ENCODE assay signal across 9 cellular contexts in genomic region chr7:101058355-101058754, GRCh38. TPM values are rescaled to one million over a fixed set of nuclear protein-coding genes. Genes with fewer than 3 reads are reported as not detected.
A peak's percentile ranks its signal among the peaks of the same experiment; 100 is the strongest.
DNase-seq lines count a peak whose midpoint lies in the region; ATAC-seq, FAIRE-seq and TF ChIP-seq lines count a peak whose summit lies in the region.
"Had no signal": no experiment of that assay in that cellular context is flagged by ENCODE, and none has a peak within 500 bp of the region (broad histone marks: within the 10 kb centered on the region; RNA-seq: fewer than 3 reads in every experiment).

No MANE protein-coding gene starts in this region.

- dilution Hi-C loops in endothelial cell of umbilical vein (cut with MboI; ENCODE audit: extremely low pct_ligation_motif_present, low sequenced_read_pairs), result no loop called here

- no peaks in the 10 kb centered on the region for H3K4me1 ChIP-seq in endothelial cell of umbilical vein (ENCODE audit: control insufficient read depth, extremely low read depth, insufficient read depth, low read length)
- H3K4me1 ChIP-seq in upper lobe of right lung, result no peaks in the 10 kb centered on the region

- no peaks in the 10 kb centered on the region for H3K36me3 Mint-ChIP-seq in activated CD8-positive, alpha-beta T cell treated with anti-CD3 and anti-CD28 coated beads, Interleukin-2, amount 10 ng/mL, durations not matched to agents 7 days and 5 days (ENCODE audit: low read depth)
- no peaks in the 10 kb centered on the region for H3K36me3 Mint-ChIP-seq in nephron progenitor cell (ENCODE audit: low read depth)

- DNase-seq in AG10803 (ENCODE audit: low read depth) (peak; percentile 39), LNCaP clone FGC (ENCODE audit: low read depth) (peak; percentile 36), endothelial cell of umbilical vein (ENCODE audit: low read depth, low spot score) (peak; percentile 53), nephron progenitor cell (peak; percentile 96), upper lobe of right lung (peak; percentile 77)
- peak; percentile 74 for DNase-seq in activated CD8-positive, alpha-beta T cell treated with anti-CD3 and anti-CD28 coated beads, Interleukin-2, amount 10 ng/mL, durations not matched to agents 7 days and 5 days

- CTCF ChIA-PET in activated CD8-positive, alpha-beta T cell treated with anti-CD3 and anti-CD28 coated beads, Interleukin-2, amount 10 ng/mL, durations not matched to agents 7 days and 5 days (lab: Charles Lee), result interaction anchor here (0.7 to 2.3 kb wide), 15 partner anchors 9 to 353 kb away, joined by 3 to 14 read pairs (median 5); partner anchors contain the start of genes ACHE, POP7 and UFSP1
- CTCF ChIA-PET in endothelial cell of umbilical vein (lab: Charles Lee), result interaction anchor here (0.9 to 4.6 kb wide), 18 partner anchors 10 to 353 kb away, joined by 3 to 57 read pairs (median 6); partner anchors contain the start of genes ACHE, POP7 and UFSP1

- H3K9me3 ChIP-seq in endothelial cell of umbilical vein (replicated peaks; ENCODE audit: control insufficient read depth, insufficient read depth, low read length), result no peaks in the 10 kb centered on the region
- no peaks in the 10 kb centered on the region for H3K9me3 ChIP-seq in upper lobe of right lung

- H3K4me3 ChIP-seq in AG10803 (ENCODE audit: low read length) (no peak overlapping the region), LNCaP clone FGC (ENCODE audit: low read depth, low read length) (no peak overlapping the region), endothelial cell of umbilical vein (replicated peaks in 1 of 3; ENCODE audit: insufficient read depth in 1 of 3, low read depth in 1 of 3, low read length in 3 of 3) (no peak overlapping the region), upper lobe of right lung (no peak overlapping the region)

- H3K9me3 Mint-ChIP-seq in activated CD8-positive, alpha-beta T cell treated with anti-CD3 and anti-CD28 coated beads, Interleukin-2, amount 10 ng/mL, durations not matched to agents 7 days and 5 days (ENCODE audit: insufficient read depth), result no peaks in the 10 kb centered on the region
- H3K9me3 Mint-ChIP-seq in nephron progenitor cell, result no peaks in the 10 kb centered on the region

- no peaks in the 10 kb centered on the region for H3K9me1 ChIP-seq in endothelial cell of umbilical vein (replicated peaks; ENCODE audit: control insufficient read depth, extremely low read depth, insufficient read depth, low read length)

- no peaks in the 10 kb centered on the region for H3K36me3 ChIP-seq in endothelial cell of umbilical vein (ENCODE audit: control insufficient read depth in 2 of 2, extremely low read depth in 1 of 2, insufficient read depth in 2 of 2, low read length in 2 of 2)
- no peaks in the 10 kb centered on the region for H3K36me3 ChIP-seq in upper lobe of right lung

- H3K27ac Mint-ChIP-seq in activated CD8-positive, alpha-beta T cell treated with anti-CD3 and anti-CD28 coated beads, Interleukin-2, amount 10 ng/mL, durations not matched to agents 7 days and 5 days, result no peak overlapping the region
- no peak overlapping the region for H3K27ac Mint-ChIP-seq in nephron progenitor cell

- no peaks in the 10 kb centered on the region for H3K79me2 ChIP-seq in endothelial cell of umbilical vein (ENCODE audit: control insufficient read depth, insufficient read depth, low read length)

- no peak overlapping the region for H3K27ac ChIP-seq in endothelial cell of umbilical vein (ENCODE audit: insufficient read depth, low read depth, low read length)
- H3K27ac ChIP-seq in upper lobe of right lung, result no peak overlapping the region

- H3K4me3 Mint-ChIP-seq in activated CD8-positive, alpha-beta T cell treated with anti-CD3 and anti-CD28 coated beads, Interleukin-2, amount 10 ng/mL, durations not matched to agents 7 days and 5 days, result no peak overlapping the region
- H3K4me3 Mint-ChIP-seq in nephron progenitor cell, result no peak overlapping the region

- H4K20me1 ChIP-seq in endothelial cell of umbilical vein (replicated peaks; ENCODE audit: control insufficient read depth, extremely low read depth, insufficient read depth, low read length), result no peaks in the 10 kb centered on the region

- no peak overlapping the region for H2AFZ ChIP-seq in endothelial cell of umbilical vein (ENCODE audit: low read depth, low read length)

- peak; percentile 59 for FAIRE-seq in endothelial cell of umbilical vein (lab: Jason Lieb, UNC)

- POLR2A ChIA-PET in activated CD8-positive, alpha-beta T cell treated with anti-CD3 and anti-CD28 coated beads, Interleukin-2, amount 10 ng/mL, durations not matched to agents 7 days and 5 days (lab: Charles Lee), result interaction anchor here (1.1 kb wide), 1 partner anchor 163 kb away, joined by 4 read pairs; the partner anchor contains the start of gene ACHE
- POLR2A ChIA-PET in endothelial cell of umbilical vein (lab: Charles Lee), result no interaction called here

- no peak for TF ChIP-seq CTCF in AG10803 (conservative IDR thresholded peaks at IDR 0.05; ENCODE audit: low read length)
- TF ChIP-seq CTCF in LNCaP clone FGC (IDR thresholded peaks at IDR 0.05; ENCODE audit: control insufficient read depth, extremely low read depth, insufficient read depth), result no peak
- no peak for TF ChIP-seq CTCF in endothelial cell of umbilical vein (IDR thresholded peaks at IDR 0.05; ENCODE audit: extremely low read depth in 1 of 2, insufficient read depth in 1 of 2, low read depth in 1 of 2, low read length in 2 of 2)
- no peak for TF ChIP-seq CTCF in nephron progenitor cell (IDR thresholded peaks at IDR 0.05)
- TF ChIP-seq CTCF in upper lobe of right lung (IDR thresholded peaks at IDR 0.05), result no peak

- no peak for ATAC-seq in activated CD8-positive, alpha-beta T cell treated with anti-CD3 and anti-CD28 coated beads, Interleukin-2, amount 10 ng/mL, durations not matched to agents 7 days and 5 days
- peak; percentile 64 for ATAC-seq in upper lobe of right lung
- ATAC-seq in HG03469 (IDR thresholded peaks at IDR 0.05; ENCODE audit: unreplicated experiment), result no peak
- ATAC-seq in GM21529 (IDR thresholded peaks at IDR 0.05; ENCODE audit: unreplicated experiment), result no peak

- H3K4me2 ChIP-seq in endothelial cell of umbilical vein (ENCODE audit: insufficient read depth, low read length), result no peak overlapping the region

- intact Hi-C loops in endothelial cell of umbilical vein (cut with micrococcal nuclease), result loop anchor here (10.0 kb wide), 1 partner anchor 914 kb away; the partner anchor contains the start of gene LAMTOR4
- intact Hi-C loops in upper lobe of right lung (cut with DNase I), result loop anchor here (5.0 kb wide), 1 partner anchor 161 kb away; the partner anchor contains the start of gene ACHE

- H3K9ac ChIP-seq in endothelial cell of umbilical vein (replicated peaks; ENCODE audit: extremely low read depth, insufficient read depth, low read length), result no peak overlapping the region

- no peaks in the 10 kb centered on the region for H3K4me1 Mint-ChIP-seq in activated CD8-positive, alpha-beta T cell treated with anti-CD3 and anti-CD28 coated beads, Interleukin-2, amount 10 ng/mL, durations not matched to agents 7 days and 5 days (ENCODE audit: low read depth)
- H3K4me1 Mint-ChIP-seq in nephron progenitor cell, result no peaks in the 10 kb centered on the region

- no peak for TF ChIP-seq POLR2A in endothelial cell of umbilical vein (IDR thresholded peaks at IDR 0.05; ENCODE audit: low read depth, low read length)

- H3K27me3 ChIP-seq in endothelial cell of umbilical vein (ENCODE audit: control insufficient read depth in 2 of 2, insufficient read depth in 2 of 2, low read length in 2 of 2) (peaks cover 3 to 5% of the 10 kb centered on the region in 2 experiments), upper lobe of right lung (peaks cover 52% of the 10 kb centered on the region)

- peaks cover 16% of the 10 kb centered on the region for H3K27me3 Mint-ChIP-seq in activated CD8-positive, alpha-beta T cell treated with anti-CD3 and anti-CD28 coated beads, Interleukin-2, amount 10 ng/mL, durations not matched to agents 7 days and 5 days (ENCODE audit: low read depth)
- peaks cover 86% of the 10 kb centered on the region for H3K27me3 Mint-ChIP-seq in nephron progenitor cell (ENCODE audit: low read depth, poor library complexity)

- BruUV-seq in endothelial cell of umbilical vein (replicated peaks; lab: Mats Ljungman, UMichigan), result no TSS peak

TF ChIP-seq in endothelial cell of umbilical vein, 7 proteins besides CTCF, POLR2A, EP300 and RAD21:
- TF ChIP-seq EZH2 (IDR thresholded peaks at IDR 0.05; ENCODE audit: borderline replicate concordance, low read depth, low read length, severe bottlenecking) (peak; percentile 54), POLR2AphosphoS5 (IDR thresholded peaks at IDR 0.05; ENCODE audit: insufficient read depth, low read depth, low read length) (no peak)
TF ChIP-seq in endothelial cell of umbilical vein: peak in this region for 1.

RNA-seq across cellular contexts. Expression of gene TRIM56, which starts 26.9 kb away (rescaled TPM):
- 10 to 100 TPM; 66.8 to 67.9 TPM for total RNA-seq in activated CD8-positive, alpha-beta T cell treated with anti-CD3 and anti-CD28 coated beads, Interleukin-2, amount 10 ng/mL, durations not matched to agents 7 days and 5 days
- 21.8 and 25.1 TPM in 2 replicates for total RNA-seq in endothelial cell of umbilical vein
- polyA plus RNA-seq in endothelial cell of umbilical vein, result 1.9 and 2.3 TPM in 2 replicates
- 2.6 and 3.3 TPM in 2 replicates for polyA plus RNA-seq in endothelial cell of umbilical vein (2011; cell fraction: cytosol; rRNA removed)
- polyA plus RNA-seq in endothelial cell of umbilical vein (2011; cell fraction: nucleus; rRNA removed), result 8.6 and 10.1 TPM in 2 replicates
- polyA plus RNA-seq in endothelial cell of umbilical vein (2012), result 6.5 and 7.6 TPM in 2 replicates
- polyA minus RNA-seq in endothelial cell of umbilical vein, result 10.9 and 17.3 TPM in 2 replicates
- 6.0 TPM for polyA minus RNA-seq in endothelial cell of umbilical vein (2011; cell fraction: cytosol; rRNA and poly(A)+ RNA removed)
- 6.4 and 7.9 TPM in 2 replicates for polyA minus RNA-seq in endothelial cell of umbilical vein (2011; cell fraction: nucleus; rRNA and poly(A)+ RNA removed)
- 60.9 TPM for total RNA-seq in upper lobe of right lung

RNA-seq across cellular contexts. Expression of gene MUC17, which starts 38.5 kb away (rescaled TPM):
- not detected for total RNA-seq in activated CD8-positive, alpha-beta T cell treated with anti-CD3 and anti-CD28 coated beads, Interleukin-2, amount 10 ng/mL, durations not matched to agents 7 days and 5 days
- total RNA-seq in endothelial cell of umbilical vein, result not detected in 2 replicates
- not detected in 2 replicates for polyA plus RNA-seq in endothelial cell of umbilical vein
- polyA plus RNA-seq in endothelial cell of umbilical vein (2011; cell fraction: cytosol; rRNA removed), result not detected in 2 replicates
- polyA plus RNA-seq in endothelial cell of umbilical vein (2011; cell fraction: nucleus; rRNA removed), result not detected in 2 replicates
- polyA plus RNA-seq in endothelial cell of umbilical vein (2012), result not detected in 2 replicates
- not detected in 2 replicates for polyA minus RNA-seq in endothelial cell of umbilical vein
- not detected for polyA minus RNA-seq in endothelial cell of umbilical vein (2011; cell fraction: cytosol; rRNA and poly(A)+ RNA removed)
- polyA minus RNA-seq in endothelial cell of umbilical vein (2011; cell fraction: nucleus; rRNA and poly(A)+ RNA removed), result not detected in 2 replicates
- not detected for total RNA-seq in upper lobe of right lung
- total RNA-seq: temporal lobe had no signal

Comparison
In these comparisons a context has a peak if more than half of its experiments do, and no peak if none do; other contexts are left out.
1. DNase-seq: peak in every context shown above with its lines; median percentile 96 in nephron progenitor cell; 77 in upper lobe of right lung; 74 in activated CD8-positive, alpha-beta T cell treated with anti-CD3 and anti-CD28 coated beads, Interleukin-2, amount 10 ng/mL, durations not matched to agents 7 days and 5 days; 53 in endothelial cell of umbilical vein; 39 in AG10803; 36 in LNCaP clone FGC.